ENCODE assay signal across 1 cellular context in the genomic region with DNA sequence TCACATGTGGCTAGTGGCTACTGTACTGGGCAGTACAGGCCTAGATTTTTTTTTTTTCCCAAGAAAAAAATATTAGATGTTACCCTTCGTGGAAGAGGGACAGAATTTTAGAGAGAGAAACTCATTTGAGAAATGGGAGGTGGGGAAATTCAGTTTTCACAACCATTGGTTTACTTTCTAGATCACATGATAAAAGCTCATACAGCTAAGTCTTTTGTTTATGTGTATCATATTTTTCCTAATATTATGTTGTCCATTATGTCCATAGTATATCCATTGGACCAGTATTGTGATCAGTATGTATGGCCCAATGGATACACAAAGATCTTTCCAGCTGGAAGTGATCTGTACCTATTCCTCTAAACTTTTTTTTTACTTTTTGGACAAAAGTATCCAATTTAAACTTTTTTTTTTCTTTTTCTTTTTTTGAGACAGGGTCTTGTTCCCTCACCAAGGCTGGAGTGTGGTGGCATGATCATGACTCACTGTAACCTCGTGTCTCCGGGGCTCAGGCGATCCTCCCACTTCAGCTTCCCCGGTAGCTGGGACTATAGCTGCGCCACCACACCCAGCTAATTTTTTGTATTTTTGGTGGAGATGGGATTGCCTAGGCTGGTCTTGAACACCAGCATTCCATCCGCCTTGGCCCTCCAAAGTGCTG.
A peak's percentile ranks its signal among the peaks of the same experiment; 100 is the strongest.
TF ChIP-seq lines count a peak whose summit lies in the region.

No MANE protein-coding gene starts in this region.

TF ChIP-seq in K562, 482 proteins besides CTCF, POLR2A, EP300 and RAD21 (continued from another document):
- TF ChIP-seq, protein P1, sequence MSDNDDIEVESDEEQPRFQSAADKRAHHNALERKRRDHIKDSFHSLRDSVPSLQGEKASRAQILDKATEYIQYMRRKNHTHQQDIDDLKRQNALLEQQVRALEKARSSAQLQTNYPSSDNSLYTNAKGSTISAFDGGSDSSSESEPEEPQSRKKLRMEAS (CRISPR knock-in tag; IDR thresholded peaks at IDR 0.05): peak; percentile 25; the same call in 1 of the 2 replicates
- TF ChIP-seq MAFG (tag; conservative IDR thresholded peaks at IDR 0.05): no peak
- TF ChIP-seq HDAC1 (IDR thresholded peaks at IDR 0.05): peak in 1 of 2 experiments; percentile 58; a peak in 1 of 4 replicates
- TF ChIP-seq ATF7 (IDR thresholded peaks at IDR 0.05): 0 out of 2 replicates have a peak, but pooled peaks have one; percentile 21
- peak; percentile 60; the same call in 1 of the 2 replicates for TF ChIP-seq ZNF766 (CRISPR knock-in tag; conservative IDR thresholded peaks at IDR 0.05)
- peak; percentile 72 for TF ChIP-seq MGA (IDR thresholded peaks at IDR 0.05)
- no peak for TF ChIP-seq ZKSCAN3 (CRISPR knock-in tag; IDR thresholded peaks at IDR 0.05)
- TF ChIP-seq, protein P2, sequence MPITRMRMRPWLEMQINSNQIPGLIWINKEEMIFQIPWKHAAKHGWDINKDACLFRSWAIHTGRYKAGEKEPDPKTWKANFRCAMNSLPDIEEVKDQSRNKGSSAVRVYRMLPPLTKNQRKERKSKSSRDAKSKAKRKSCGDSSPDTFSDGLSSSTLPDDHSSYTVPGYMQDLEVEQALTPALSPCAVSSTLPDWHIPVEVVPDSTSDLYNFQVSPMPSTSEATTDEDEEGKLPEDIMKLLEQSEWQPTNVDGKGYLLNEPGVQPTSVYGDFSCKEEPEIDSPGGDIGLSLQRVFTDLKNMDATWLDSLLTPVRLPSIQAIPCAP (CRISPR knock-in tag; IDR thresholded peaks at IDR 0.05; ENCODE audit: borderline replicate concordance): no peak
- TF ChIP-seq NFE2L1 (tag; IDR thresholded peaks at IDR 0.05; ENCODE audit: borderline replicate concordance, low read depth): no peak
- no peak for TF ChIP-seq RBM15 (IDR thresholded peaks at IDR 0.05; ENCODE audit: insufficient read depth, low read length)
- no peak for TF ChIP-seq NCOA4 (IDR thresholded peaks at IDR 0.05; ENCODE audit: partially characterized antibody)
- peak in 1 of 2 experiments; percentile 73; a peak in 1 of 4 replicates for TF ChIP-seq SIN3A (IDR thresholded peaks at IDR 0.05; ENCODE audit: borderline replicate concordance in 2 of 2, control insufficient read depth in 1 of 2, low read depth in 2 of 2, low read length in 2 of 2)
- peak; percentile 63 for TF ChIP-seq POLR2H (tag; IDR thresholded peaks at IDR 0.05; ENCODE audit: low read depth)
- TF ChIP-seq TEAD2 (tag; IDR thresholded peaks at IDR 0.05): no peak
- TF ChIP-seq ZNF695 (CRISPR knock-in tag; IDR thresholded peaks at IDR 0.05): no peak
- TF ChIP-seq JUN (IDR thresholded peaks at IDR 0.05; ENCODE audit: borderline replicate concordance, low read depth, low read length): peak; percentile 79; the same call in 1 of the 2 replicates
- no peak for TF ChIP-seq JUN (CRISPR knock-in tag; IDR thresholded peaks at IDR 0.05; ENCODE audit: borderline replicate concordance)
- peak; percentile 97 for TF ChIP-seq FOSL1 (tag; conservative IDR thresholded peaks at IDR 0.05)
- TF ChIP-seq KHSRP (IDR thresholded peaks at IDR 0.05): no peak
- no peak for TF ChIP-seq MCM2 (IDR thresholded peaks at IDR 0.05; ENCODE audit: low read depth)
- no peak for TF ChIP-seq STAT5B (CRISPR knock-in tag; IDR thresholded peaks at IDR 0.05)
- no peak for TF ChIP-seq FOS (IDR thresholded peaks at IDR 0.05; ENCODE audit: extremely low read depth, insufficient read length)
- TF ChIP-seq RBM39 (optimal IDR thresholded peaks at IDR 0.05; ENCODE audit: low read depth, low read length): no peak
- TF ChIP-seq MYC (IDR thresholded peaks at IDR 0.05; ENCODE audit: low read depth, low read length): peak; percentile 72
- TF ChIP-seq MYC (CRISPR knock-in tag; IDR thresholded peaks at IDR 0.05; ENCODE audit: borderline replicate concordance, low read depth): no peak
- TF ChIP-seq, protein P3, sequence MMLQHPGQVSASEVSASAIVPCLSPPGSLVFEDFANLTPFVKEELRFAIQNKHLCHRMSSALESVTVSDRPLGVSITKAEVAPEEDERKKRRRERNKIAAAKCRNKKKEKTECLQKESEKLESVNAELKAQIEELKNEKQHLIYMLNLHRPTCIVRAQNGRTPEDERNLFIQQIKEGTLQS (IDR thresholded peaks at IDR 0.05): peak; percentile 87
- TF ChIP-seq, protein P3 (CRISPR knock-in tag; conservative IDR thresholded peaks at IDR 0.05): peak; percentile 44; the same call in 1 of the 2 replicates
- TF ChIP-seq ZNF696 (CRISPR knock-in tag; conservative IDR thresholded peaks at IDR 0.05): no peak
- TF ChIP-seq ZNF592 (IDR thresholded peaks at IDR 0.05): peak; percentile 72
TF ChIP-seq in K562: peak in this region for 45.
